12 cellular contexts compared by ENCODE assay signal in the genomic region with DNA sequence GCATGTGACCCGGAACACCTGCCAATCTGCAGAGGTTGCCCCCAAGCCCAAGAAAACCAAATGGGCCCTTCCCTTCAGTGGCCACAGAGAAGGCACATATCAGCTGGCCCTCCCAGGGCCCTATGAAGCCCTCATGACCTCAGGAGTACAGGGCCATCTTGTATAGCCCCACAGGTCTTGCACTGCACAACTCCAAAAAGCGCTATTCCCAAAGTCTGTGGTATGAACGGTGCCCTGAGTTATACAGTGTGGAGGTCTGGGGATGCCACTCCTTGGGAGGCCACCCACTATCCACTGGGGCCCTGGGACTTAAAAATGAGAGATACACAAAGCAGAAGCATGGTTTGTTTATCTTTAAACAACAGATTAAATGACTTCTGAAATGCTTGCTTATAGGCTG.
DNase-seq lines count a peak whose midpoint lies in the region; ATAC-seq lines count a peak whose summit lies in the region.
"Had no signal": no experiment of that assay in that cellular context is flagged by ENCODE, and none has a peak within 500 bp of the region (broad histone marks: within the 10 kb centered on the region; RNA-seq: fewer than 3 reads in every experiment).

No MANE protein-coding gene starts in this region.

- intact Hi-C loops in left colon (cut with DNase I, micrococcal nuclease) = loop anchor here in 1 of 2 donors (5.0 kb wide), 2 partner anchors 65 to 110 kb away; a partner anchor contains a TSS

- no peaks in the 10 kb centered on the region for H3K9me3 Mint-ChIP-seq in T-helper 1 cell treated with Interleukin-12 subunit alpha and Interleukin-12 subunit beta and Interleukin-4 antibody, amounts not matched to agents 30 μg/mL and 1 μg/mL, for 36 hours
- no peaks in the 10 kb centered on the region for H3K9me3 Mint-ChIP-seq in activated T-helper 17 cell treated with anti-CD3 and anti-CD28 coated beads, Interleukin-2, amount 50 U/mL, for 72 hours
- no peaks in the 10 kb centered on the region for H3K9me3 Mint-ChIP-seq in stimulated activated effector memory CD8-positive, alpha-beta T cell treated with anti-CD3 and anti-CD28 coated beads, Interleukin-12 subunit alpha, Interleukin-12 subunit beta, amount 100 ng/mL, for 72 hours
- H3K9me3 Mint-ChIP-seq: activated T-helper 1 cell treated with anti-CD3 and anti-CD28 coated beads, Interleukin-12 subunit alpha, Interleukin-12 subunit beta, Interleukin-2, Interleukin-4 antibody, amounts not matched to agents 30 ng/mL and 10 ng/mL and 1 ng/mL, durations not matched to agents 14 hours and 24 hours and 36 hours; brain; GM23338; T-cell had no signal

- no peak for ATAC-seq in activated T-helper 17 cell treated with anti-CD3 and anti-CD28 coated beads, Interleukin-2, amount 50 U/mL, for 72 hours (replicated peaks)
- ATAC-seq in left colon (peak; percentile 4), HG03045 (IDR thresholded peaks at IDR 0.05; ENCODE audit: unreplicated experiment) (no peak)
- ATAC-seq in stimulated activated effector memory CD8-positive, alpha-beta T cell treated with anti-CD3 and anti-CD28 coated beads, Interleukin-12 subunit alpha, Interleukin-12 subunit beta, amount 100 ng/mL, for 72 hours = no peak

- DNase-seq in T-helper 1 cell (no peak), left colon (no peak), SHP77 treated with DMSO at 0.1 percent for 48 hours (lab: John Stamatoyannopoulos, UW) (no peak), A172 (ENCODE audit: low spot score) (no peak)
- DNase-seq in stimulated activated effector memory CD8-positive, alpha-beta T cell treated with anti-CD3 and anti-CD28 coated beads, Interleukin-12 subunit alpha, Interleukin-12 subunit beta, amount 100 ng/mL, for 72 hours (ENCODE audit: low spot score in 2 of 2) = no peak

- H3K27me3 Mint-ChIP-seq in T-helper 1 cell treated with Interleukin-12 subunit alpha and Interleukin-12 subunit beta and Interleukin-4 antibody, amounts not matched to agents 30 μg/mL and 1 μg/mL, for 36 hours (ENCODE audit: low read depth) = no peaks in the 10 kb centered on the region
- H3K27me3 Mint-ChIP-seq in activated T-helper 17 cell treated with anti-CD3 and anti-CD28 coated beads, Interleukin-2, amount 50 U/mL, for 72 hours = no peaks in the 10 kb centered on the region
- H3K27me3 Mint-ChIP-seq: brain, T-cell had no signal

- no peak overlapping the region for H3K4me3 Mint-ChIP-seq in T-helper 1 cell treated with Interleukin-12 subunit alpha and Interleukin-12 subunit beta and Interleukin-4 antibody, amounts not matched to agents 30 μg/mL and 1 μg/mL, for 36 hours
- no peak overlapping the region for H3K4me3 Mint-ChIP-seq in activated T-helper 17 cell treated with anti-CD3 and anti-CD28 coated beads, Interleukin-2, amount 50 U/mL, for 72 hours
- no peak overlapping the region for H3K4me3 Mint-ChIP-seq in stimulated activated effector memory CD8-positive, alpha-beta T cell treated with anti-CD3 and anti-CD28 coated beads, Interleukin-12 subunit alpha, Interleukin-12 subunit beta, amount 100 ng/mL, for 72 hours
- H3K4me3 Mint-ChIP-seq: activated T-helper 1 cell treated with anti-CD3 and anti-CD28 coated beads, Interleukin-12 subunit alpha, Interleukin-12 subunit beta, Interleukin-2, Interleukin-4 antibody, amounts not matched to agents 30 ng/mL and 10 ng/mL and 1 ng/mL, durations not matched to agents 14 hours and 24 hours and 36 hours; brain; GM23338 had no signal

- H3K4me1 Mint-ChIP-seq in T-helper 1 cell treated with Interleukin-12 subunit alpha and Interleukin-12 subunit beta and Interleukin-4 antibody, amounts not matched to agents 30 μg/mL and 1 μg/mL, for 36 hours (ENCODE audit: low read depth) = peaks cover 60% of the 10 kb centered on the region
- peaks cover 44% of the 10 kb centered on the region for H3K4me1 Mint-ChIP-seq in activated T-helper 17 cell treated with anti-CD3 and anti-CD28 coated beads, Interleukin-2, amount 50 U/mL, for 72 hours
- peaks cover 78% of the 10 kb centered on the region for H3K4me1 Mint-ChIP-seq in stimulated activated effector memory CD8-positive, alpha-beta T cell treated with anti-CD3 and anti-CD28 coated beads, Interleukin-12 subunit alpha, Interleukin-12 subunit beta, amount 100 ng/mL, for 72 hours
- H3K4me1 Mint-ChIP-seq: GM23338 had no signal

- H3K36me3 Mint-ChIP-seq in T-helper 1 cell treated with Interleukin-12 subunit alpha and Interleukin-12 subunit beta and Interleukin-4 antibody, amounts not matched to agents 30 μg/mL and 1 μg/mL, for 36 hours (ENCODE audit: low read depth) = peaks cover 28% of the 10 kb centered on the region
- H3K36me3 Mint-ChIP-seq in activated T-helper 17 cell treated with anti-CD3 and anti-CD28 coated beads, Interleukin-2, amount 50 U/mL, for 72 hours (ENCODE audit: low read depth) = peaks cover 36% of the 10 kb centered on the region
- peaks cover 35% of the 10 kb centered on the region for H3K36me3 Mint-ChIP-seq in stimulated activated effector memory CD8-positive, alpha-beta T cell treated with anti-CD3 and anti-CD28 coated beads, Interleukin-12 subunit alpha, Interleukin-12 subunit beta, amount 100 ng/mL, for 72 hours

- peak overlapping the region; percentile 57 for H3K27ac Mint-ChIP-seq in T-helper 1 cell treated with Interleukin-12 subunit alpha and Interleukin-12 subunit beta and Interleukin-4 antibody, amounts not matched to agents 30 μg/mL and 1 μg/mL, for 36 hours
- peak overlapping the region; percentile 48 for H3K27ac Mint-ChIP-seq in activated T-helper 17 cell treated with anti-CD3 and anti-CD28 coated beads, Interleukin-2, amount 50 U/mL, for 72 hours
- peak overlapping the region; percentile 84 for H3K27ac Mint-ChIP-seq in stimulated activated effector memory CD8-positive, alpha-beta T cell treated with anti-CD3 and anti-CD28 coated beads, Interleukin-12 subunit alpha, Interleukin-12 subunit beta, amount 100 ng/mL, for 72 hours
- H3K27ac Mint-ChIP-seq: activated T-helper 1 cell treated with anti-CD3 and anti-CD28 coated beads, Interleukin-12 subunit alpha, Interleukin-12 subunit beta, Interleukin-2, Interleukin-4 antibody, amounts not matched to agents 30 ng/mL and 10 ng/mL and 1 ng/mL, durations not matched to agents 14 hours and 24 hours and 36 hours; GM23338 had no signal
